21 cellular contexts compared by ENCODE assay signal in the genomic region with DNA sequence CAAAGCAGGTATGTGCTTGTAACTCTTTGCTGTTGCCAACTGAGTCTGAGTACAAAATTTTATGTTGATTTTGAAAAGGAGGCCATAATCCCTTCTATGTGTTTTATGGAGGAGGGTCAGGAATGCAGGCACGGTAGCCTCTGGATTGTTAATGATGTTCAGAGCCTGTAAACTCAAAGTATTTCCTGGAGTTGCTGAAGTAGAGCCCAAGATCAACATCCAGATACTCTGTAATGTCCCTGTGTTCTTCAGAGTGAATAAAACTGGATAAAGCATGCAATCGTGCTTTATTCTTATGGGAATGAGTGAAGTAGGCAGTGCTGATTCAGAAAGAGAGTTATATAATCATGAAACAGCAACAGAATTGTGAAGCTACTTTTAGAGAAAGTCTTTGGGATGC.
DNase-seq lines count a peak whose midpoint lies in the region; ATAC-seq and TF ChIP-seq lines count a peak whose summit lies in the region.
"Had no signal": no experiment of that assay in that cellular context is flagged by ENCODE, and none has a peak within 500 bp of the region (broad histone marks: within the 10 kb centered on the region; RNA-seq: fewer than 3 reads in every experiment).

No MANE protein-coding gene starts in this region.

- no peak for DNase-seq in activated T-cell treated with anti-CD3 and anti-CD28 coated beads, Interleukin-2, amount 50 U/mL, for 72 hours
- no peak for DNase-seq in activated T-cell treated with anti-CD3 and anti-CD28 coated beads, Interleukin-2, amount 50 U/mL, for 48 hours
- no peak for DNase-seq in medulla oblongata (ENCODE audit: extremely low spot score)
- DNase-seq in GF-D8 (lab: John Stamatoyannopoulos, UW): no peak
- no peak for DNase-seq in left lobe of liver (ENCODE audit: low spot score)
- DNase-seq: 8988T; activated CD4-positive, alpha-beta T cell treated with anti-CD3 and anti-CD28 coated beads, Interleukin-2, amount 10 ng/mL, durations not matched to agents 7 days and 5 days; activated CD8-positive, alpha-beta memory T cell treated with anti-CD3 and anti-CD28 coated beads, Interleukin-2, amount 50 U/mL, for 4 hours; activated gamma-delta T cell; anterior cingulate cortex; CD4-positive, CD25-positive, alpha-beta regulatory T cell; DMS153; left colon; NCI-H1694; NCI-H226; Peyer's patch; stimulated activated CD4-positive, alpha-beta T cell treated with anti-CD3 and anti-CD28 coated beads, Interleukin-4, amount 100 ng/mL, for 1 hour had no signal

- peak overlapping the region; percentile 2 for H3K27ac ChIP-seq in layer of hippocampus (ENCODE audit: low read depth, low read length)
- H3K27ac ChIP-seq in temporal lobe (ENCODE audit: low read depth, low read length): peak overlapping the region; percentile 11
- H3K27ac ChIP-seq: Peyer's patch, suprapubic skin had no signal

- H3K4me1 Mint-ChIP-seq in activated T-cell treated with anti-CD3 and anti-CD28 coated beads, Interleukin-2, amount 50 U/mL, for 72 hours (ENCODE audit: low read depth): peaks cover 5% of the 10 kb centered on the region
- H3K4me1 Mint-ChIP-seq in brain: peaks cover 48% of the 10 kb centered on the region
- H3K4me1 Mint-ChIP-seq: activated CD4-positive, alpha-beta T cell treated with anti-CD3 and anti-CD28 coated beads, Interleukin-2, amount 10 ng/mL, durations not matched to agents 7 days and 5 days; CD4-positive, CD25-positive, alpha-beta regulatory T cell had no signal

- no peaks in the 10 kb centered on the region for H3K27me3 ChIP-seq in layer of hippocampus (ENCODE audit: control insufficient read depth, insufficient read depth, low read length)
- H3K27me3 ChIP-seq: Peyer's patch, suprapubic skin had no signal

- H3K36me3 Mint-ChIP-seq in activated T-cell treated with anti-CD3 and anti-CD28 coated beads, Interleukin-2, amount 50 U/mL, for 72 hours (ENCODE audit: insufficient read depth in 2 of 2): no peaks in the 10 kb centered on the region
- H3K36me3 Mint-ChIP-seq in brain: peaks cover 28% of the 10 kb centered on the region

- no peaks in the 10 kb centered on the region for H3K27me3 Mint-ChIP-seq in activated T-cell treated with anti-CD3 and anti-CD28 coated beads, Interleukin-2, amount 50 U/mL, for 72 hours (ENCODE audit: low read depth)
- peaks cover 3% of the 10 kb centered on the region for H3K27me3 Mint-ChIP-seq in brain
- H3K27me3 Mint-ChIP-seq: activated CD4-positive, alpha-beta T cell treated with anti-CD3 and anti-CD28 coated beads, Interleukin-2, amount 10 ng/mL, durations not matched to agents 7 days and 5 days had no signal

- no peak overlapping the region for H3K4me3 Mint-ChIP-seq in activated T-cell treated with anti-CD3 and anti-CD28 coated beads, Interleukin-2, amount 50 U/mL, for 72 hours
- H3K4me3 Mint-ChIP-seq in brain: peak overlapping the region in 1 of 5 experiments; percentile 57
- H3K4me3 Mint-ChIP-seq: activated CD4-positive, alpha-beta T cell treated with anti-CD3 and anti-CD28 coated beads, Interleukin-2, amount 10 ng/mL, durations not matched to agents 7 days and 5 days; CD4-positive, CD25-positive, alpha-beta regulatory T cell had no signal

- TF ChIP-seq CTCF in brain (conservative IDR thresholded peaks at IDR 0.05): no peak

- no peaks in the 10 kb centered on the region for H3K9me3 Mint-ChIP-seq in activated T-cell treated with anti-CD3 and anti-CD28 coated beads, Interleukin-2, amount 50 U/mL, for 72 hours
- H3K9me3 Mint-ChIP-seq in brain: peaks cover 0 to 6% (median 4%) of the 10 kb centered on the region in 5 experiments
- H3K9me3 Mint-ChIP-seq: activated CD4-positive, alpha-beta T cell treated with anti-CD3 and anti-CD28 coated beads, Interleukin-2, amount 10 ng/mL, durations not matched to agents 7 days and 5 days; CD4-positive, CD25-positive, alpha-beta regulatory T cell had no signal

- no peak for ATAC-seq in activated T-cell treated with anti-CD3 and anti-CD28 coated beads, Interleukin-2, amount 50 U/mL, for 72 hours (replicated peaks in 1 of 2)
- ATAC-seq in left lobe of liver: no peak
- ATAC-seq: left colon had no signal

- peak overlapping the region; percentile 36 for H3K27ac Mint-ChIP-seq in activated T-cell treated with anti-CD3 and anti-CD28 coated beads, Interleukin-2, amount 50 U/mL, for 72 hours
- peak overlapping the region in 3 of 5 experiments; percentile 25 to 66 (median 26) for H3K27ac Mint-ChIP-seq in brain
- H3K27ac Mint-ChIP-seq: activated CD4-positive, alpha-beta T cell treated with anti-CD3 and anti-CD28 coated beads, Interleukin-2, amount 10 ng/mL, durations not matched to agents 7 days and 5 days; CD4-positive, CD25-positive, alpha-beta regulatory T cell had no signal
